8 cellular contexts compared by ENCODE assay signal in the genomic region with DNA sequence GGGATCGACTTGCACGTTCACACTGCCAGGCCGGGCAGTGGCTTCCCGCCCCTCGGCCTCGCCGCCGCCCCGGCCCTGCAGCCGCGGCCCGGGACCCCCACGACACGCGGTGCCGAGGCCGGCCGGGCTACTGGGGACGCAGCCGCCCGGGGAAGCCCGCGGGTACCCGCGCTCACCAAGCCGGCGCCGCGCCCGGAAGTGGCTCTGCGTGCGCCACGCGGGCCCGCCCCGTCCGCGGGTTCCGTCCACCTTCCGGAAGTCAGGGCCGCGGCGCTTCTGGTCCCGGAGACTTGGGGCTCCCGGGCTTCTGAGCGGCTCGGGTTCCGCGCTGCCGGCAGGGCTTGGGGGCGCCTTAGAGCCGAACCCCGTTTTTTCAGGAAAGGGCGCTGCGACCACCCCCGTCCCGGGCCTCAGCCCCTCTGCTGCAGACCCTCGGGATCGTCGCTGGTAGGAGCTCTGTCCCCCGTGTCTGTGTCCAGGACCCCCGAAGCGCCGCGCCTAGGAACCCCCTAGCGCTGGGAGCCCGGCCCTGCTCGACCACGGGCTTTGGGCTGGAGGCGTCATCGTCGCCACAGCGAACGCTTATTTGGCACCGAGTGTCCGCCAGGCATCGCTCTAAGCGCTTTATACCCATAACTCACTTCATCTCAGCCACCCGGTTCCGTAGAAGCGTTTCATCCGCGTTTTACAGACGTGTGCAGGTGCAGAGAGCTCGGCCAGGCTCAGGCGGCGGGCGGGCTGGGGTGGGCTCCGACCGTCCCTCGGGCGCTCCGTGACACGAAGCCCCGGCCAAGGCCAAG. TPM values are rescaled to one million over a fixed set of nuclear protein-coding genes. Genes with fewer than 3 reads are reported as not detected.
A peak's percentile ranks its signal among the peaks of the same experiment; 100 is the strongest.
DNase-seq lines count a peak whose midpoint lies in the region; ATAC-seq and TF ChIP-seq lines count a peak whose summit lies in the region.

A gene with protein sequence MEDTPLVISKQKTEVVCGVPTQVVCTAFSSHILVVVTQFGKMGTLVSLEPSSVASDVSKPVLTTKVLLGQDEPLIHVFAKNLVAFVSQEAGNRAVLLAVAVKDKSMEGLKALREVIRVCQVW (minus strand): TSS at position 200 of the 800 bp plus-strand sequence. CDS start 693 bp downstream, outside the sequence.

- peaks cover 38% of the 10 kb centered on the region for H3K4me1 Mint-ChIP-seq in activated CD4-positive, alpha-beta memory T cell treated with anti-CD3 and anti-CD28 coated beads for 36 hours (ENCODE audit: low read depth)

- peak; percentile 32 for TF ChIP-seq CTCF in lower lobe of right lung (IDR thresholded peaks at IDR 0.05)

- H3K27ac ChIP-seq in duodenal mucosa (ENCODE audit: low read depth, low read length) (peak within 1 kb of the TSS; percentile 93), lower lobe of right lung (peak within 1 kb of the TSS; percentile 98)

- ATAC-seq in GM19351 (IDR thresholded peaks at IDR 0.05; ENCODE audit: unreplicated experiment) (peak; percentile 90), HG03520 (IDR thresholded peaks at IDR 0.05; ENCODE audit: unreplicated experiment) (peak; percentile 90), lower lobe of right lung (peak; percentile 96 to 98)

- peak; percentile 95 for DNase-seq in CD1c-positive myeloid dendritic cell (ENCODE audit: extremely low spot score)
- peak; percentile 88 for DNase-seq in NCI-H774 (lab: John Stamatoyannopoulos, UW)
- peak; percentile 92 for DNase-seq in activated CD4-positive, alpha-beta memory T cell treated with anti-CD3 and anti-CD28 coated beads for 36 hours
- DNase-seq in lower lobe of right lung: peak; percentile 96
- peak; percentile 68 to 82 (median 76) for DNase-seq in stimulated activated CD4-positive, alpha-beta T cell treated with anti-CD3 and anti-CD28 coated beads, TNF-alpha, amount 100 ng/mL, for 1 hour (ENCODE audit: low read depth in 3 of 3, low spot score in 1 of 3)

- peak within 1 kb of the TSS; percentile 91 for H3K4me3 Mint-ChIP-seq in activated CD4-positive, alpha-beta memory T cell treated with anti-CD3 and anti-CD28 coated beads for 36 hours

- intact Hi-C loops in activated CD4-positive, alpha-beta memory T cell treated with anti-CD3 and anti-CD28 coated beads for 36 hours (cut with micrococcal nuclease): loop anchor here (2.0 to 10.0 kb wide), 3 partner anchors 37 to 355 kb away; a partner anchor contains a TSS
- intact Hi-C loops in lower lobe of right lung (cut with DNase I): no loop called here

- H3K9ac ChIP-seq in duodenal mucosa (ENCODE audit: low read depth in 1 of 2, low read length in 2 of 2): peak within 1 kb of the TSS; percentile 75 to 89

- H3K9me3 Mint-ChIP-seq in activated CD4-positive, alpha-beta memory T cell treated with anti-CD3 and anti-CD28 coated beads for 36 hours: no peaks in the 10 kb centered on the region

- peak within 1 kb of the TSS; percentile 98 for H3K27ac Mint-ChIP-seq in activated CD4-positive, alpha-beta memory T cell treated with anti-CD3 and anti-CD28 coated beads for 36 hours

- POLR2A ChIA-PET in activated CD4-positive, alpha-beta memory T cell treated with anti-CD3 and anti-CD28 coated beads for 36 hours (lab: Charles Lee): interaction anchor here (0.6 kb wide), 1 partner anchor 1378 kb away, joined by 3 read pairs; no protein-coding TSS in a partner anchor

- H3K27me3 Mint-ChIP-seq in activated CD4-positive, alpha-beta memory T cell treated with anti-CD3 and anti-CD28 coated beads for 36 hours: no peaks in the 10 kb centered on the region

- H3K36me3 ChIP-seq in duodenal mucosa (ENCODE audit: control insufficient read depth in 1 of 2, insufficient read depth in 2 of 2, low read length in 2 of 2) (peaks cover 0 to 9% of the 10 kb centered on the region in 2 donors), lower lobe of right lung (peaks cover 18% of the 10 kb centered on the region)

- H3K4me1 ChIP-seq in duodenal mucosa (ENCODE audit: control insufficient read depth in 1 of 2, insufficient read depth in 2 of 2, low read length in 2 of 2) (peaks cover 19 to 37% of the 10 kb centered on the region in 2 donors), lower lobe of right lung (peaks cover 39% of the 10 kb centered on the region)

- H3K4me3 ChIP-seq in duodenal mucosa (ENCODE audit: low read depth in 1 of 2, low read length in 2 of 2) (peak within 1 kb of the TSS; percentile 84 to 87), lower lobe of right lung (peak within 1 kb of the TSS; percentile 90)

- CTCF ChIA-PET in activated CD4-positive, alpha-beta memory T cell treated with anti-CD3 and anti-CD28 coated beads for 36 hours (lab: Charles Lee): interaction anchor here (1.5 kb wide), 1 partner anchor 9 kb away, joined by 7 read pairs; no protein-coding TSS in a partner anchor

- peaks cover 28% of the 10 kb centered on the region for H3K36me3 Mint-ChIP-seq in activated CD4-positive, alpha-beta memory T cell treated with anti-CD3 and anti-CD28 coated beads for 36 hours

- H3K27me3 ChIP-seq in duodenal mucosa (ENCODE audit: control insufficient read depth in 1 of 2, insufficient read depth in 2 of 2, low read length in 2 of 2) (no peaks in the 10 kb centered on the region), lower lobe of right lung (ENCODE audit: low read depth) (no peaks in the 10 kb centered on the region)

- H3K9me3 ChIP-seq in duodenal mucosa (ENCODE audit: control insufficient read depth in 1 of 2, low read length in 2 of 2) (no peaks in the 10 kb centered on the region), lower lobe of right lung (no peaks in the 10 kb centered on the region)

RNA-seq across cellular contexts. Expression of the gene that starts here (rescaled TPM):
- total RNA-seq in activated CD4-positive, alpha-beta memory T cell treated with anti-CD3 and anti-CD28 coated beads for 36 hours: 10 to 100 TPM; 48.1 to 55.0 TPM
- 19.7 TPM for total RNA-seq in lower lobe of right lung

Comparison
In these comparisons a context has a peak if more than half of its experiments do, and no peak if none do; other contexts are left out.
1. Peak in every context shown above with its lines: DNase-seq, ATAC-seq, H3K4me3 ChIP-seq and H3K27ac ChIP-seq.